In genomic region chr1:13757693-13758092, GRCh38 we compare ENCODE assay signal across 14 cellular contexts. TPM values are rescaled to one million over a fixed set of nuclear protein-coding genes. Genes with fewer than 3 reads are reported as not detected.
A peak's percentile ranks its signal among the peaks of the same experiment; 100 is the strongest.
DNase-seq lines count a peak whose midpoint lies in the region; ATAC-seq and TF ChIP-seq lines count a peak whose summit lies in the region.
"Had no signal": no experiment of that assay in that cellular context is flagged by ENCODE, and none has a peak within 500 bp of the region (broad histone marks: within the 10 kb centered on the region; RNA-seq: fewer than 3 reads in every experiment).

No MANE protein-coding gene starts in this region.

- peaks cover 25% of the 10 kb centered on the region for H3K4me1 ChIP-seq in hepatocyte (ENCODE audit: insufficient read depth)
- peaks cover 39% of the 10 kb centered on the region for H3K4me1 ChIP-seq in smooth muscle cell (ENCODE audit: low read depth)
- H3K4me1 ChIP-seq: colonic mucosa had no signal

- peaks cover 8% of the 10 kb centered on the region for H3F3A ChIP-seq in smooth muscle cell (ENCODE audit: low read depth)

- no peaks in the 10 kb centered on the region for H3K27me3 Mint-ChIP-seq in activated CD4-positive, alpha-beta T cell treated with anti-CD3 and anti-CD28 coated beads, Interleukin-2, amount 10 ng/mL, durations not matched to agents 24 days and 14 days
- no peaks in the 10 kb centered on the region for H3K27me3 Mint-ChIP-seq in activated CD4-positive, alpha-beta T cell treated with anti-CD3 and anti-CD28 coated beads, Interleukin-2, amount 10 ng/mL, durations not matched to agents 7 days and 5 days
- no peaks in the 10 kb centered on the region for H3K27me3 Mint-ChIP-seq in activated T-helper 17 cell treated with anti-CD3 and anti-CD28 coated beads, Interleukin-2, amount 50 U/mL, for 72 hours

- H3K4me1 Mint-ChIP-seq in activated CD4-positive, alpha-beta T cell treated with anti-CD3 and anti-CD28 coated beads, Interleukin-2, amount 10 ng/mL, durations not matched to agents 24 days and 14 days = peaks cover 47% of the 10 kb centered on the region
- peaks cover 61% of the 10 kb centered on the region for H3K4me1 Mint-ChIP-seq in activated CD4-positive, alpha-beta T cell treated with anti-CD3 and anti-CD28 coated beads, Interleukin-2, amount 10 ng/mL, durations not matched to agents 7 days and 5 days
- peaks cover 63% of the 10 kb centered on the region for H3K4me1 Mint-ChIP-seq in activated T-helper 17 cell treated with anti-CD3 and anti-CD28 coated beads, Interleukin-2, amount 50 U/mL, for 72 hours

- peak overlapping the region; percentile 16 for H3K27ac ChIP-seq in hepatocyte
- H3K27ac ChIP-seq in smooth muscle cell (ENCODE audit: low read depth) = peak overlapping the region; percentile 84
- H3K27ac ChIP-seq: colonic mucosa had no signal

- no peak for DNase-seq in activated CD4-positive, alpha-beta T cell treated with anti-CD3 and anti-CD28 coated beads, Interleukin-2, amount 10 ng/mL, durations not matched to agents 24 days and 14 days
- no peak for DNase-seq in activated CD4-positive, alpha-beta T cell treated with anti-CD3 and anti-CD28 coated beads, Interleukin-2, amount 10 ng/mL, durations not matched to agents 7 days and 5 days
- DNase-seq in hepatocyte (ENCODE audit: low spot score) (no peak), smooth muscle cell (lab: John Stamatoyannopoulos, UW; ENCODE audit: unreplicated experiment) (no peak), H4 (ENCODE audit: low spot score) (no peak), GF-D8 (lab: John Stamatoyannopoulos, UW) (no peak)
- DNase-seq in activated CD8-positive, alpha-beta memory T cell treated with anti-CD3 and anti-CD28 coated beads, Interleukin-2, amount 50 U/mL, for 48 hours = no peak
- DNase-seq: 8988T; activated CD4-positive, alpha-beta T cell treated with anti-CD3 and anti-CD28 coated beads for 1 hour; activated gamma-delta T cell; colonic mucosa; NCI-H1048; substantia nigra had no signal

- H3K27me3 ChIP-seq in hepatocyte (no peaks in the 10 kb centered on the region), smooth muscle cell (ENCODE audit: low read depth) (no peaks in the 10 kb centered on the region)
- H3K27me3 ChIP-seq: colonic mucosa had no signal

- H3K79me2 ChIP-seq in hepatocyte (peaks cover 97% of the 10 kb centered on the region), smooth muscle cell (ENCODE audit: low read depth) (peaks cover 100% of the 10 kb centered on the region)

- no peak overlapping the region for H3K4me3 Mint-ChIP-seq in activated CD4-positive, alpha-beta T cell treated with anti-CD3 and anti-CD28 coated beads, Interleukin-2, amount 10 ng/mL, durations not matched to agents 24 days and 14 days
- no peak overlapping the region for H3K4me3 Mint-ChIP-seq in activated CD4-positive, alpha-beta T cell treated with anti-CD3 and anti-CD28 coated beads, Interleukin-2, amount 10 ng/mL, durations not matched to agents 7 days and 5 days
- H3K4me3 Mint-ChIP-seq in activated T-helper 17 cell treated with anti-CD3 and anti-CD28 coated beads, Interleukin-2, amount 50 U/mL, for 72 hours = peak overlapping the region; percentile 52

- ATAC-seq in activated T-helper 17 cell treated with anti-CD3 and anti-CD28 coated beads, Interleukin-2, amount 50 U/mL, for 72 hours (replicated peaks) = no peak

- H3K36me3 Mint-ChIP-seq in activated CD4-positive, alpha-beta T cell treated with anti-CD3 and anti-CD28 coated beads, Interleukin-2, amount 10 ng/mL, durations not matched to agents 24 days and 14 days (ENCODE audit: low read depth) = peaks cover 23% of the 10 kb centered on the region
- H3K36me3 Mint-ChIP-seq in activated CD4-positive, alpha-beta T cell treated with anti-CD3 and anti-CD28 coated beads, Interleukin-2, amount 10 ng/mL, durations not matched to agents 7 days and 5 days (ENCODE audit: low read depth) = peaks cover 25% of the 10 kb centered on the region
- peaks cover 65% of the 10 kb centered on the region for H3K36me3 Mint-ChIP-seq in activated T-helper 17 cell treated with anti-CD3 and anti-CD28 coated beads, Interleukin-2, amount 50 U/mL, for 72 hours (ENCODE audit: low read depth)

- peak overlapping the region; percentile 32 for H3K27ac Mint-ChIP-seq in activated CD4-positive, alpha-beta T cell treated with anti-CD3 and anti-CD28 coated beads, Interleukin-2, amount 10 ng/mL, durations not matched to agents 24 days and 14 days
- H3K27ac Mint-ChIP-seq in activated CD4-positive, alpha-beta T cell treated with anti-CD3 and anti-CD28 coated beads, Interleukin-2, amount 10 ng/mL, durations not matched to agents 7 days and 5 days = no peak overlapping the region
- H3K27ac Mint-ChIP-seq in activated T-helper 17 cell treated with anti-CD3 and anti-CD28 coated beads, Interleukin-2, amount 50 U/mL, for 72 hours = no peak overlapping the region

- no peaks in the 10 kb centered on the region for H3K9me3 ChIP-seq in hepatocyte (ENCODE audit: low read depth)
- H3K9me3 ChIP-seq in smooth muscle cell (replicated peaks; ENCODE audit: low read depth) = no peaks in the 10 kb centered on the region
- H3K9me3 ChIP-seq: colonic mucosa had no signal

- H3K36me3 ChIP-seq in hepatocyte (replicated peaks; ENCODE audit: insufficient read depth, low read depth) (no peaks in the 10 kb centered on the region), smooth muscle cell (ENCODE audit: low read depth) (no peaks in the 10 kb centered on the region)
- H3K36me3 ChIP-seq: colonic mucosa had no signal

- 92% methylated on average over 2 of the region's 2 CpGs for WGBS in hepatocyte (ENCODE audit: low lambda C conversion rate, missing lambda C conversion rate)
- 83% methylated on average over 2 of the region's 2 CpGs for WGBS in smooth muscle cell (ENCODE audit: low lambda C conversion rate)

- POLR2A ChIA-PET in activated CD4-positive, alpha-beta T cell treated with anti-CD3 and anti-CD28 coated beads, Interleukin-2, amount 10 ng/mL, durations not matched to agents 7 days and 5 days (lab: Charles Lee) = no interaction called here

- CTCF ChIA-PET in activated CD4-positive, alpha-beta T cell treated with anti-CD3 and anti-CD28 coated beads, Interleukin-2, amount 10 ng/mL, durations not matched to agents 7 days and 5 days (lab: Charles Lee) = interaction anchor here (1.4 kb wide), 1 partner anchor 22 kb away, joined by 3 read pairs; no protein-coding TSS in a partner anchor

- intact Hi-C loops in activated CD4-positive, alpha-beta T cell treated with anti-CD3 and anti-CD28 coated beads, Interleukin-2, amount 10 ng/mL, durations not matched to agents 24 days and 14 days (cut with micrococcal nuclease) = no loop called here

- no peak overlapping the region for H3K4me3 ChIP-seq in hepatocyte
- no peak overlapping the region for H3K4me3 ChIP-seq in smooth muscle cell
- H3K4me3 ChIP-seq: colonic mucosa had no signal

- no peak overlapping the region for H3K9ac ChIP-seq in smooth muscle cell (ENCODE audit: low read depth)

- H4K20me1 ChIP-seq in hepatocyte (ENCODE audit: insufficient read depth, poor library complexity, severe bottlenecking) (peaks cover 73% of the 10 kb centered on the region), smooth muscle cell (ENCODE audit: low read depth) (peaks cover 100% of the 10 kb centered on the region)

- H3K9me2 ChIP-seq in hepatocyte (replicated peaks; ENCODE audit: insufficient read depth) = no peaks in the 10 kb centered on the region

- no peaks in the 10 kb centered on the region for H3K9me3 Mint-ChIP-seq in activated CD4-positive, alpha-beta T cell treated with anti-CD3 and anti-CD28 coated beads, Interleukin-2, amount 10 ng/mL, durations not matched to agents 24 days and 14 days
- H3K9me3 Mint-ChIP-seq in activated CD4-positive, alpha-beta T cell treated with anti-CD3 and anti-CD28 coated beads, Interleukin-2, amount 10 ng/mL, durations not matched to agents 7 days and 5 days = no peaks in the 10 kb centered on the region
- no peaks in the 10 kb centered on the region for H3K9me3 Mint-ChIP-seq in activated T-helper 17 cell treated with anti-CD3 and anti-CD28 coated beads, Interleukin-2, amount 50 U/mL, for 72 hours

- no peak overlapping the region for H2AFZ ChIP-seq in hepatocyte
- H2AFZ ChIP-seq in smooth muscle cell (ENCODE audit: low read depth) = no peak overlapping the region

- TF ChIP-seq CTCF in hepatocyte (IDR thresholded peaks at IDR 0.05; ENCODE audit: poor library complexity) = no peak
- TF ChIP-seq CTCF in smooth muscle cell (IDR thresholded peaks at IDR 0.05; ENCODE audit: borderline replicate concordance, insufficient read depth, poor library complexity, severe bottlenecking) = no peak

- peak overlapping the region; percentile 48 for H3K4me2 ChIP-seq in hepatocyte
- peak overlapping the region; percentile 9 for H3K4me2 ChIP-seq in smooth muscle cell

RNA-seq across cellular contexts. Expression of gene PRDM2, which starts 57.7 kb away (rescaled TPM):
- 44.5 and 45.9 TPM in 2 replicates for total RNA-seq in activated CD4-positive, alpha-beta T cell treated with anti-CD3 and anti-CD28 coated beads, Interleukin-2, amount 10 ng/mL, durations not matched to agents 24 days and 14 days
- 10 to 100 TPM; 57.7 to 63.1 TPM for total RNA-seq in activated CD4-positive, alpha-beta T cell treated with anti-CD3 and anti-CD28 coated beads, Interleukin-2, amount 10 ng/mL, durations not matched to agents 7 days and 5 days
- 10 to 100 TPM; 57.1 to 66.1 TPM for total RNA-seq in activated T-helper 17 cell treated with anti-CD3 and anti-CD28 coated beads, Interleukin-2, amount 50 U/mL, for 72 hours
- 17.4 and 18.6 TPM in 2 replicates for total RNA-seq in hepatocyte
- polyA plus RNA-seq in hepatocyte = 11.5 and 13.7 TPM in 2 replicates
- 20.0 and 24.3 TPM in 2 replicates for total RNA-seq in smooth muscle cell
- 18.5 and 19.8 TPM in 2 replicates for polyA plus RNA-seq in smooth muscle cell
- total RNA-seq in H4 (2014; rRNA removed; shearing (Covaris generic)) = 3.4 and 5.1 TPM in 2 replicates
